In genomic region chr12:24852420-24852819, GRCh38 we compare ENCODE assay signal across 11 cellular contexts.
DNase-seq lines count a peak whose midpoint lies in the region; ATAC-seq, FAIRE-seq and TF ChIP-seq lines count a peak whose summit lies in the region.
"Had no signal": no experiment of that assay in that cellular context is flagged by ENCODE, and none has a peak within 500 bp of the region (broad histone marks: within the 10 kb centered on the region; RNA-seq: fewer than 3 reads in every experiment).

No MANE protein-coding gene starts in this region.

- DNase-seq in activated CD8-positive, alpha-beta T cell treated with anti-CD3 and anti-CD28 coated beads for 36 hours: no peak
- no peak for DNase-seq in activated CD8-positive, alpha-beta T cell treated with anti-CD3 and anti-CD28 coated beads, Interleukin-2, amount 10 ng/mL, durations not matched to agents 7 days and 5 days
- DNase-seq in NB4 (ENCODE audit: low read depth): no peak
- peak; percentile 45 for DNase-seq in endothelial cell of umbilical vein (ENCODE audit: low read depth, low spot score)
- no peak for DNase-seq in thyroid gland
- no peak for DNase-seq in Ammon's horn (ENCODE audit: low spot score)
- no peak for DNase-seq in occipital lobe (lab: John Stamatoyannopoulos, UW)
- DNase-seq: activated naive CD4-positive, alpha-beta T cell treated with Interleukin-2 at 50 U/mL for 16 hours; stimulated activated naive CD4-positive, alpha-beta T cell had no signal

- intact Hi-C loops in activated CD8-positive, alpha-beta T cell treated with anti-CD3 and anti-CD28 coated beads for 36 hours (cut with micrococcal nuclease): no loop called here
- intact Hi-C loops in endothelial cell of umbilical vein (cut with micrococcal nuclease) (loop anchor here (1.0 to 10.0 kb wide), 3 partner anchors 95 to 302 kb away; no protein-coding TSS in a partner anchor), thyroid gland (cut with DNase I) (no loop called here)

- peaks cover 2% of the 10 kb centered on the region for H3K36me3 Mint-ChIP-seq in activated CD8-positive, alpha-beta T cell treated with anti-CD3 and anti-CD28 coated beads for 36 hours (ENCODE audit: low read depth)
- no peaks in the 10 kb centered on the region for H3K36me3 Mint-ChIP-seq in activated CD8-positive, alpha-beta T cell treated with anti-CD3 and anti-CD28 coated beads, Interleukin-2, amount 10 ng/mL, durations not matched to agents 7 days and 5 days (ENCODE audit: low read depth)

- no peak overlapping the region for H3K27ac Mint-ChIP-seq in activated CD8-positive, alpha-beta T cell treated with anti-CD3 and anti-CD28 coated beads for 36 hours
- H3K27ac Mint-ChIP-seq in activated CD8-positive, alpha-beta T cell treated with anti-CD3 and anti-CD28 coated beads, Interleukin-2, amount 10 ng/mL, durations not matched to agents 7 days and 5 days: no peak overlapping the region

- H3K27me3 Mint-ChIP-seq in activated CD8-positive, alpha-beta T cell treated with anti-CD3 and anti-CD28 coated beads for 36 hours: peaks cover 7% of the 10 kb centered on the region
- H3K27me3 Mint-ChIP-seq in activated CD8-positive, alpha-beta T cell treated with anti-CD3 and anti-CD28 coated beads, Interleukin-2, amount 10 ng/mL, durations not matched to agents 7 days and 5 days (ENCODE audit: low read depth): no peaks in the 10 kb centered on the region

- no peaks in the 10 kb centered on the region for H4K20me1 ChIP-seq in endothelial cell of umbilical vein (replicated peaks; ENCODE audit: control insufficient read depth, extremely low read depth, insufficient read depth, low read length)

- H3K4me3 ChIP-seq in NB4 (ENCODE audit: low read depth, low read length): no peak overlapping the region
- H3K4me3 ChIP-seq in endothelial cell of umbilical vein (replicated peaks in 1 of 3; ENCODE audit: insufficient read depth in 1 of 3, low read depth in 1 of 3, low read length in 3 of 3): no peak overlapping the region
- no peak overlapping the region for H3K4me3 ChIP-seq in thyroid gland (replicated peaks in 1 of 3)

- peaks cover 19% of the 10 kb centered on the region for H3K79me2 ChIP-seq in endothelial cell of umbilical vein (ENCODE audit: control insufficient read depth, insufficient read depth, low read length)

- peak; percentile 69 for TF ChIP-seq CTCF in activated CD8-positive, alpha-beta T cell treated with anti-CD3 and anti-CD28 coated beads for 36 hours (IDR thresholded peaks at IDR 0.05)
- peak; percentile 32 for TF ChIP-seq CTCF in NB4 (IDR thresholded peaks at IDR 0.05; ENCODE audit: low read depth, low read length)
- TF ChIP-seq CTCF in endothelial cell of umbilical vein (IDR thresholded peaks at IDR 0.05; ENCODE audit: extremely low read depth in 1 of 2, insufficient read depth in 1 of 2, low read depth in 1 of 2, low read length in 2 of 2): no peak
- TF ChIP-seq CTCF in thyroid gland (IDR thresholded peaks at IDR 0.05): peak in 4 of 6 experiments; percentile 11 to 60 (median 51)

- H3K9ac ChIP-seq in endothelial cell of umbilical vein (replicated peaks; ENCODE audit: extremely low read depth, insufficient read depth, low read length): peak overlapping the region; percentile 28

- no peaks in the 10 kb centered on the region for H3K27me3 ChIP-seq in endothelial cell of umbilical vein (ENCODE audit: control insufficient read depth in 2 of 2, insufficient read depth in 2 of 2, low read length in 2 of 2)
- no peaks in the 10 kb centered on the region for H3K27me3 ChIP-seq in thyroid gland

- no peaks in the 10 kb centered on the region for H3K9me1 ChIP-seq in endothelial cell of umbilical vein (replicated peaks; ENCODE audit: control insufficient read depth, extremely low read depth, insufficient read depth, low read length)

- peak overlapping the region; percentile 66 for H3K4me2 ChIP-seq in endothelial cell of umbilical vein (ENCODE audit: insufficient read depth, low read length)

- dilution Hi-C loops in endothelial cell of umbilical vein (cut with MboI; ENCODE audit: extremely low pct_ligation_motif_present, low sequenced_read_pairs): no loop called here

- POLR2A ChIA-PET in activated CD8-positive, alpha-beta T cell treated with anti-CD3 and anti-CD28 coated beads for 36 hours (lab: Charles Lee): no interaction called here
- POLR2A ChIA-PET in activated CD8-positive, alpha-beta T cell treated with anti-CD3 and anti-CD28 coated beads, Interleukin-2, amount 10 ng/mL, durations not matched to agents 7 days and 5 days (lab: Charles Lee): no interaction called here
- POLR2A ChIA-PET in endothelial cell of umbilical vein (lab: Charles Lee): no interaction called here

- H3K27ac ChIP-seq in endothelial cell of umbilical vein (ENCODE audit: insufficient read depth, low read depth, low read length) (peak overlapping the region; percentile 92), thyroid gland (no peak overlapping the region)

- TF ChIP-seq POLR2A in NB4 (IDR thresholded peaks at IDR 0.05; ENCODE audit: extremely low read depth, insufficient read length) (no peak), endothelial cell of umbilical vein (IDR thresholded peaks at IDR 0.05; ENCODE audit: low read depth, low read length) (no peak), thyroid gland (IDR thresholded peaks at IDR 0.05) (no peak)

- no peak for ATAC-seq in activated CD8-positive, alpha-beta T cell treated with anti-CD3 and anti-CD28 coated beads for 36 hours
- ATAC-seq in activated CD8-positive, alpha-beta T cell treated with anti-CD3 and anti-CD28 coated beads, Interleukin-2, amount 10 ng/mL, durations not matched to agents 7 days and 5 days: no peak
- no peak for ATAC-seq in GM18867 (IDR thresholded peaks at IDR 0.05; ENCODE audit: unreplicated experiment)

- peaks cover 2% of the 10 kb centered on the region for H3K9me3 Mint-ChIP-seq in activated CD8-positive, alpha-beta T cell treated with anti-CD3 and anti-CD28 coated beads for 36 hours
- no peaks in the 10 kb centered on the region for H3K9me3 Mint-ChIP-seq in activated CD8-positive, alpha-beta T cell treated with anti-CD3 and anti-CD28 coated beads, Interleukin-2, amount 10 ng/mL, durations not matched to agents 7 days and 5 days (ENCODE audit: insufficient read depth)

- peaks cover 7 to 10% of the 10 kb centered on the region in 2 experiments for H3K36me3 ChIP-seq in endothelial cell of umbilical vein (ENCODE audit: control insufficient read depth in 2 of 2, extremely low read depth in 1 of 2, insufficient read depth in 2 of 2, low read length in 2 of 2)
- no peaks in the 10 kb centered on the region for H3K36me3 ChIP-seq in thyroid gland

- H3K4me1 Mint-ChIP-seq in activated CD8-positive, alpha-beta T cell treated with anti-CD3 and anti-CD28 coated beads for 36 hours (ENCODE audit: low read depth): peaks cover 20% of the 10 kb centered on the region
- no peaks in the 10 kb centered on the region for H3K4me1 Mint-ChIP-seq in activated CD8-positive, alpha-beta T cell treated with anti-CD3 and anti-CD28 coated beads, Interleukin-2, amount 10 ng/mL, durations not matched to agents 7 days and 5 days (ENCODE audit: low read depth)

- H3K4me1 ChIP-seq in endothelial cell of umbilical vein (ENCODE audit: control insufficient read depth, extremely low read depth, insufficient read depth, low read length) (peaks cover 60% of the 10 kb centered on the region), thyroid gland (no peaks in the 10 kb centered on the region)

- no peak overlapping the region for H3K4me3 Mint-ChIP-seq in activated CD8-positive, alpha-beta T cell treated with anti-CD3 and anti-CD28 coated beads for 36 hours
- no peak overlapping the region for H3K4me3 Mint-ChIP-seq in activated CD8-positive, alpha-beta T cell treated with anti-CD3 and anti-CD28 coated beads, Interleukin-2, amount 10 ng/mL, durations not matched to agents 7 days and 5 days

- 51 to 54% methylated on average over 1 of the region's 1 CpG for WGBS in thyroid gland, 2 donors

- TSS peak; percentile 29 for BruUV-seq in endothelial cell of umbilical vein (replicated peaks; lab: Mats Ljungman, UMichigan)

- CTCF ChIA-PET in activated CD8-positive, alpha-beta T cell treated with anti-CD3 and anti-CD28 coated beads for 36 hours (lab: Charles Lee): interaction anchor here (0.6 to 6.2 kb wide), 13 partner anchors 9 to 284 kb away, joined by 3 to 32 read pairs (median 4); no protein-coding TSS in a partner anchor
- CTCF ChIA-PET in activated CD8-positive, alpha-beta T cell treated with anti-CD3 and anti-CD28 coated beads, Interleukin-2, amount 10 ng/mL, durations not matched to agents 7 days and 5 days (lab: Charles Lee): interaction anchor here (0.6 to 3.4 kb wide), 8 partner anchors 10 to 289 kb away, joined by 3 to 27 read pairs (median 4); no protein-coding TSS in a partner anchor
- CTCF ChIA-PET in endothelial cell of umbilical vein (lab: Charles Lee): interaction anchor here (0.6 to 3.7 kb wide), 18 partner anchors 9 to 303 kb away, joined by 3 to 45 read pairs (median 4); partner anchors contain the start of gene BCAT1

- no peak for FAIRE-seq in endothelial cell of umbilical vein (lab: Jason Lieb, UNC)
- FAIRE-seq: TTC549 had no signal

- H2AFZ ChIP-seq in endothelial cell of umbilical vein (ENCODE audit: low read depth, low read length): no peak overlapping the region

- H3K9me3 ChIP-seq in endothelial cell of umbilical vein (replicated peaks; ENCODE audit: control insufficient read depth, insufficient read depth, low read length): no peaks in the 10 kb centered on the region
- no peaks in the 10 kb centered on the region for H3K9me3 ChIP-seq in thyroid gland

TF ChIP-seq in endothelial cell of umbilical vein, 7 proteins besides CTCF, POLR2A, EP300 and RAD21:
- no peak for TF ChIP-seq MYC (IDR thresholded peaks at IDR 0.05; ENCODE audit: low read depth, low read length)
- TF ChIP-seq EZH2 (IDR thresholded peaks at IDR 0.05; ENCODE audit: borderline replicate concordance, low read depth, low read length, severe bottlenecking): no peak
- no peak for TF ChIP-seq MAX (IDR thresholded peaks at IDR 0.05; ENCODE audit: insufficient read depth, insufficient read length)
- no peak for TF ChIP-seq GATA2 (IDR thresholded peaks at IDR 0.05; ENCODE audit: insufficient read depth, insufficient read length, low read depth, low read length)
- no peak for TF ChIP-seq JUN (IDR thresholded peaks at IDR 0.05; ENCODE audit: borderline replicate concordance, insufficient read depth, insufficient read length, low read depth)
- no peak for TF ChIP-seq POLR2AphosphoS5 (IDR thresholded peaks at IDR 0.05; ENCODE audit: insufficient read depth, low read depth, low read length)
- TF ChIP-seq FOS (IDR thresholded peaks at IDR 0.05; ENCODE audit: borderline replicate concordance, insufficient read depth, low read length): no peak

Comparison
In these comparisons a context has a peak if more than half of its experiments do, and no peak if none do; other contexts are left out.
1. CTCF ChIP-seq: peak in activated CD8-positive, alpha-beta T cell treated with anti-CD3 and anti-CD28 coated beads for 36 hours (single experiment), NB4 (single experiment) and thyroid gland (4 of 6); none in endothelial cell of umbilical vein (0 of 2).